ENCODE assay signal across 8 cellular contexts in genomic region chr20:48760403-48760889, GRCh38.
DNase-seq lines count a peak whose midpoint lies in the region; FAIRE-seq and TF ChIP-seq lines count a peak whose summit lies in the region.

No MANE protein-coding gene starts in this region.

- peak; percentile 27 for FAIRE-seq in H54 (lab: Jason Lieb, UNC)

- no peak for TF ChIP-seq POLR2A in H54 (IDR thresholded peaks at IDR 0.05; ENCODE audit: low read depth, low read length)

- DNase-seq in AG08395 (ENCODE audit: low spot score) (peak; percentile 53), H54 (ENCODE audit: insufficient read length, low spot score) (peak; percentile 81), RPMI8226 (peak; percentile 29), activated gamma-delta T cell treated with Interleukin-2 at 50 U/mL for 16 hours (peak; percentile 84), kidney tubule cell (ENCODE audit: low spot score) (peak; percentile 76), DMS79 (lab: John Stamatoyannopoulos, UW) (no peak), iPS-NIHi11 (ENCODE audit: low spot score) (no peak)
- DNase-seq in stimulated activated naive CD4-positive, alpha-beta T cell (lab: John Stamatoyannopoulos, UW): peak; percentile 14 to 58 (median 26)

Comparison
In these comparisons a context has a peak if more than half of its experiments do, and no peak if none do; other contexts are left out.
1. DNase-seq: peak in AG08395 (single experiment), H54 (single experiment), RPMI8226 (single experiment), activated gamma-delta T cell treated with Interleukin-2 at 50 U/mL for 16 hours (single experiment), kidney tubule cell (single experiment) and stimulated activated naive CD4-positive, alpha-beta T cell (6 of 6); none in DMS79 (single experiment) and iPS-NIHi11 (single experiment).